Comparison of ENCODE assay signal across 1 cellular context in the genomic region with DNA sequence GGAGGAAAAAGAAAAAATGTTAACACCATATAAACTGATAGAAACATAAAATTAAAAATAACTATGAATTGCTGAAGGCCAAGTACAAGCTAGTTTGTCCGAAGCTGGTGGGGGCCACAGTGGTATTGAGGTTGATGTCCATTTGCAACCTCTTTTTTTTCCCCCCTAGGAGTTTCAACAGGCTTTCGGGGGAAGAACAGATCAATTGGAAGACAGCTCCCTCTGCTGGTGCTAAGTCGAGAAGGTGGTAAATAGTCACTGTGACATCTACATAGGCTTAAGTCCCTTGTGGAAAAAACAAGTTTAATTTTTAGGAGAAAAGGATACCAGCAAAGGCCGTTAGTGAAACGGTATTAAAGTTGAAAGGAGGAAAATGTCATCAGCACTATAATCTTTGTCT.
A peak's percentile ranks its signal among the peaks of the same experiment; 100 is the strongest.
TF ChIP-seq lines count a peak whose summit lies in the region.

No MANE protein-coding gene starts in this region.

TF ChIP-seq in HEK293, 187 proteins besides CTCF, POLR2A, EP300 and RAD21 (continued from another document):
- TF ChIP-seq ZNF433 (tag by site-specific recombination; IDR thresholded peaks at IDR 0.05; ENCODE audit: low read depth): no peak
- no peak for TF ChIP-seq SP3 (tag by site-specific recombination; IDR thresholded peaks at IDR 0.05)
- peak; percentile 65; the same call in 1 of the 2 replicates for TF ChIP-seq SCRT1 (tag by site-specific recombination; IDR thresholded peaks at IDR 0.05; ENCODE audit: borderline replicate concordance)
- no peak for TF ChIP-seq ZNF366 (tag by site-specific recombination; conservative IDR thresholded peaks at IDR 0.05)
- TF ChIP-seq ZNF558 (tag by site-specific recombination; IDR thresholded peaks at IDR 0.05): no peak
- no peak for TF ChIP-seq AEBP2 (tag by site-specific recombination; IDR thresholded peaks at IDR 0.05; ENCODE audit: borderline replicate concordance)
- no peak for TF ChIP-seq ZNF768 (tag by site-specific recombination; IDR thresholded peaks at IDR 0.05)
